2 cellular contexts compared by ENCODE assay signal in the genomic region with DNA sequence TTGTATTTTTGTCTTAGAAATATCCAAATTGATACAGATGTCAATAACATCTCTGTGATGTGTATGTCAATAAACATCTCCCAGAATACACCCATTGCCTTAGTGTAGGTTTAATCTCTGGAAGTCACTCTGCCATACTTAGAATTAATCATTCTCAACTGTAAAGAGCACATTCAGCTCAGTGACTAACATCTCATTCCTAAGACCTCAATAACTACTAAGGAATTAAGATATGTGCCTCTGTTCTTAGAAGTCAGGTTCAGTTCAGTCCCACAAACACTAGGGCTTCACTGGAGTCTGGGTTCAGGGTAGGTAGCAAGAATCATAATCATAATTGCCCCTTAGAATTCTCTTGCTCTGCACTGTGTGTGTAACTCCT.
TF ChIP-seq lines count a peak whose summit lies in the region.

No MANE protein-coding gene starts in this region.

TF ChIP-seq in IMR-90, 13 proteins besides CTCF, POLR2A, EP300 and RAD21:
- TF ChIP-seq NFE2L2 (IDR thresholded peaks at IDR 0.05; ENCODE audit: low read depth, low read length) (no peak), SMC3 (IDR thresholded peaks at IDR 0.05; ENCODE audit: low read depth, low read length) (no peak), MAFK (IDR thresholded peaks at IDR 0.05; ENCODE audit: low read depth, low read length) (no peak), CHD1 (IDR thresholded peaks at IDR 0.05; ENCODE audit: low read depth, low read length) (no peak), FOS (IDR thresholded peaks at IDR 0.05; ENCODE audit: low read depth, low read length) (no peak), RFX5 (IDR thresholded peaks at IDR 0.05; ENCODE audit: low read depth, low read length) (no peak), MXI1 (IDR thresholded peaks at IDR 0.05; ENCODE audit: borderline replicate concordance, low read depth, low read length) (no peak), RCOR1 (IDR thresholded peaks at IDR 0.05; ENCODE audit: insufficient replicate concordance, low read length) (no peak), USF2 (IDR thresholded peaks at IDR 0.05; ENCODE audit: low read depth, low read length) (no peak), BHLHE40 (IDR thresholded peaks at IDR 0.05; ENCODE audit: low read depth, low read length) (no peak), MAZ (IDR thresholded peaks at IDR 0.05; ENCODE audit: borderline replicate concordance, low read depth, low read length) (no peak), CEBPB (IDR thresholded peaks at IDR 0.05; ENCODE audit: low read depth, low read length) (no peak), ELK1 (IDR thresholded peaks at IDR 0.05; ENCODE audit: borderline replicate concordance, low read depth, low read length) (no peak)

TF ChIP-seq in GM12878, 131 proteins besides CTCF, POLR2A, EP300 and RAD21:
- TF ChIP-seq ETV6 (conservative IDR thresholded peaks at IDR 0.05 in 1 of 2, IDR thresholded peaks at IDR 0.05 in 1 of 2; ENCODE audit: borderline replicate concordance in 1 of 2, low read depth in 1 of 2) (no peak), SPI1 (IDR thresholded peaks at IDR 0.05; ENCODE audit: borderline replicate concordance, insufficient read depth, low read depth, low read length) (no peak), SIN3A (IDR thresholded peaks at IDR 0.05; ENCODE audit: low read depth, low read length) (no peak), MTA3 (IDR thresholded peaks at IDR 0.05; ENCODE audit: borderline replicate concordance, low read length) (no peak), TAF1 (IDR thresholded peaks at IDR 0.05; ENCODE audit: borderline replicate concordance, low read depth, low read length) (no peak), NR2C1 (IDR thresholded peaks at IDR 0.05) (no peak), SMAD1 (IDR thresholded peaks at IDR 0.05; ENCODE audit: low read depth, partially characterized antibody) (no peak), ZSCAN29 (IDR thresholded peaks at IDR 0.05) (no peak), WRNIP1 (IDR thresholded peaks at IDR 0.05; ENCODE audit: borderline replicate concordance, low read depth, low read length) (no peak), RFX5 (IDR thresholded peaks at IDR 0.05; ENCODE audit: low read depth, low read length) (no peak), CREM (IDR thresholded peaks at IDR 0.05; ENCODE audit: low read depth) (no peak), SUZ12 (IDR thresholded peaks at IDR 0.05; ENCODE audit: unreplicated experiment) (no peak), HDAC6 (IDR thresholded peaks at IDR 0.05; ENCODE audit: unreplicated experiment) (no peak), ASH2L (IDR thresholded peaks at IDR 0.05; ENCODE audit: borderline replicate concordance, low read depth) (no peak), EGR1 (IDR thresholded peaks at IDR 0.05; ENCODE audit: borderline replicate concordance in 1 of 2, low read depth in 2 of 2, low read length in 2 of 2) (no peak), USF1 (IDR thresholded peaks at IDR 0.05; ENCODE audit: borderline replicate concordance, extremely low read length, insufficient read depth, low read depth, low read length) (no peak)
TF ChIP-seq in GM12878: peak in this region for 0.
